8 cellular contexts compared by ENCODE assay signal in the genomic region with DNA sequence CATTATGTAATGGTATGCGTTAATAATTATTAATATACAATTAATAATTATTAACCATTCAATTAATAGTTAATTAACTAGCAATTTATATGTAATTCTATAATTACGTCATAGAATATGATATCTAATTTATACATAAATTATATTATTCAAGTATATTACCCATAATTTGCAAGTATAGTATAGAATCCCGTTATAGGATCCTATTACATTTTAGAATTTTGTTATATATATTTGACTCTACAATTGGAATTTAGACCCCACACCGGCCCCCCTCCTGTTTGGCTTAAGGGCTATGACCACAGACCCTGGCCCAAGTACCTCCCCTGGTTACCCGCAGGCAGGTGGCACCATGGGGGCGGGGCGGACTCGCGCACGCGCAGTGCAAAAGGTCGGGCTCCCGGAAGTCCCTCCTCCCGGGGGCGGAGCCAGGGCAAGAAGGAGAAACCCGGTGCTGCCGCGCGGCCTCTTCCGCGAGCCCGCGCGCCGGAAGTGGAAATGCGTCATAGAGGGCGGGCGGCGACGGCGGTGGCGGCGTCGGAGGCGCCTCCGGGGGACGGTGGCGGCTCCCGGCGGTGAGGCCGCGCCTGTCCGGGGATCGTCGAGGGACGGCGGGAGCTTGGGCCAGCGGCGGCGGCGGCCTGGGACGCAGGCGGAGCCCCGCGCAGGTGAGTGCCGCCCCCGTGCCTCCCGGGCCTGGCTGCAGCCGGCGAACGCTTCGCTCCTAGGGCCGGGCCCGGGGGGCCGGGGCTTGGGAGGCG. TPM values are rescaled to one million over a fixed set of nuclear protein-coding genes. Genes with fewer than 3 reads are reported as not detected.
DNase-seq lines count a peak whose midpoint lies in the region; ATAC-seq, FAIRE-seq and TF ChIP-seq lines count a peak whose summit lies in the region.

A gene with protein sequence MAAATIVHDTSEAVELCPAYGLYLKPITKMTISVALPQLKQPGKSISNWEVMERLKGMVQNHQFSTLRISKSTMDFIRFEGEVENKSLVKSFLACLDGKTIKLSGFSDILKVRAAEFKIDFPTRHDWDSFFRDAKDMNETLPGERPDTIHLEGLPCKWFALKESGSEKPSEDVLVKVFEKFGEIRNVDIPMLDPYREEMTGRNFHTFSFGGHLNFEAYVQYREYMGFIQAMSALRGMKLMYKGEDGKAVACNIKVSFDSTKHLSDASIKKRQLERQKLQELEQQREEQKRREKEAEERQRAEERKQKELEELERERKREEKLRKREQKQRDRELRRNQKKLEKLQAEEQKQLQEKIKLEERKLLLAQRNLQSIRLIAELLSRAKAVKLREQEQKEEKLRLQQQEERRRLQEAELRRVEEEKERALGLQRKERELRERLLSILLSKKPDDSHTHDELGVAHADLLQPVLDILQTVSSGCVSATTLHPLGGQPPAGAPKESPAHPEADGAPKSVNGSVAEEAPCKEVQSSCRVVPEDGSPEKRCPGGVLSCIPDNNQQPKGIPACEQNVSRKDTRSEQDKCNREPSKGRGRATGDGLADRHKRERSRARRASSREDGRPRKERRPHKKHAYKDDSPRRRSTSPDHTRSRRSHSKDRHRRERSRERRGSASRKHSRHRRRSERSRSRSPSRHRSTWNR (plus strand): TSS at position 503 of the 761 bp plus-strand sequence. CDS start 1,859 bp downstream, outside the sequence.

- H4K20me1 ChIP-seq in keratinocyte (ENCODE audit: control insufficient read depth, extremely low read depth, insufficient read depth, low read length), result no peaks in the 10 kb centered on the region

- H3K79me2 ChIP-seq in keratinocyte (ENCODE audit: control insufficient read depth, insufficient read depth, low read length), result peaks cover 45% of the 10 kb centered on the region

- H2AFZ ChIP-seq in keratinocyte (ENCODE audit: control insufficient read depth, low read length), result no peak within 1 kb of the TSS

- H3K4me1 ChIP-seq in keratinocyte (ENCODE audit: control insufficient read depth, extremely low read depth, insufficient read depth, low read length), result peaks cover 3% of the 10 kb centered on the region

- peak; percentile 64 for ATAC-seq in HG03378 (IDR thresholded peaks at IDR 0.05; ENCODE audit: unreplicated experiment)

- peak within 1 kb of the TSS; percentile 88 for H3K4me3 ChIP-seq in AG10803 (ENCODE audit: low read length)
- H3K4me3 ChIP-seq in keratinocyte (ENCODE audit: control insufficient read depth in 2 of 3, extremely low read depth in 1 of 3, insufficient read depth in 2 of 3, low read depth in 1 of 3, low read length in 3 of 3), result peak within 1 kb of the TSS; percentile 68 to 91 (median 83)

- FAIRE-seq in keratinocyte (lab: Jason Lieb, UNC), result no peak

- no peaks in the 10 kb centered on the region for H3K27me3 ChIP-seq in keratinocyte (ENCODE audit: control insufficient read depth, extremely low read depth, insufficient read depth, low read length)

- peak within 1 kb of the TSS; percentile 90 for H3K4me2 ChIP-seq in keratinocyte (ENCODE audit: control insufficient read depth, extremely low read depth, insufficient read depth, low read depth, low read length)

- DNase-seq in AG10803 (ENCODE audit: low read depth) (peak; percentile 92), NCI-H460 (ENCODE audit: extremely low read depth, low read depth) (peak; percentile 98), cerebellar nuclear complex (lab: John Stamatoyannopoulos, UW) (peak; percentile 69 to 83), keratinocyte (ENCODE audit: low read depth, low spot score) (peak; percentile 60)
- DNase-seq in activated CD4-positive, CD25-positive, alpha-beta regulatory T cell treated with anti-CD3 and anti-CD28 coated beads, Interleukin-2, amount 50 U/mL, for 72 hours, result peak; percentile 100
- peak; percentile 97 to 100 (median 99) for DNase-seq in stimulated activated CD4-positive, alpha-beta T cell treated with anti-CD3 and anti-CD28 coated beads, Interleukin-12 subunit alpha, Interleukin-12 subunit beta, amount 100 ng/mL, for 48 hours (ENCODE audit: low read depth in 2 of 3, low spot score in 1 of 3)

- H3K27ac ChIP-seq in keratinocyte (ENCODE audit: control insufficient read depth, insufficient read depth, low read length), result peak within 1 kb of the TSS; percentile 70

- H3K9ac ChIP-seq in keratinocyte (ENCODE audit: control insufficient read depth, extremely low read depth, insufficient read depth, low read length), result peak within 1 kb of the TSS; percentile 91

- H3K9me1 ChIP-seq in keratinocyte (ENCODE audit: control insufficient read depth, extremely low read depth, insufficient read depth, low read length), result no peaks in the 10 kb centered on the region

- no peaks in the 10 kb centered on the region for H3K9me3 ChIP-seq in keratinocyte (ENCODE audit: control insufficient read depth, low read depth, low read length)

- peaks cover 18 to 22% of the 10 kb centered on the region in 2 experiments for H3K36me3 ChIP-seq in keratinocyte (ENCODE audit: control insufficient read depth in 2 of 2, extremely low read depth in 1 of 2, insufficient read depth in 2 of 2, low read length in 2 of 2)

- dilution Hi-C loops in keratinocyte (cut with MboI; ENCODE audit: extremely low pct_ligation_motif_present, low sequenced_read_pairs), result no loop called here

- TF ChIP-seq CTCF in AG10803 (conservative IDR thresholded peaks at IDR 0.05; ENCODE audit: low read length) (no peak), keratinocyte (optimal IDR thresholded peaks at IDR 0.05 in 1 of 3, IDR thresholded peaks at IDR 0.05 in 1 of 3, conservative IDR thresholded peaks at IDR 0.05 in 1 of 3; ENCODE audit: extremely low read depth in 1 of 3, insufficient read depth in 2 of 3, low read length in 3 of 3) (no peak)

- TF ChIP-seq POLR2A in GM19099 (IDR thresholded peaks at IDR 0.05; ENCODE audit: extremely low read depth, insufficient read length, low read depth), result peak; percentile 86

RNA-seq across cellular contexts. Expression of the gene that starts here (rescaled TPM):
- 36.0 and 37.9 TPM in 2 replicates for total RNA-seq in NCI-H460 (2014; rRNA removed; shearing (Covaris generic))
- 195 and 224 TPM in 2 replicates for polyA plus RNA-seq in NCI-H460 (2014; cell fraction: nucleus; rRNA removed)
- 12.8 to 15.1 TPM (median 13.8 TPM) in 3 replicates for polyA plus RNA-seq in keratinocyte
- 10.1 TPM for polyA plus RNA-seq in keratinocyte (2011; ENCODE audit: low read depth)
- 6.9 and 13.2 TPM in 2 replicates for polyA plus RNA-seq in keratinocyte (2011; cell fraction: cytosol; rRNA removed)
- 61.1 and 68.7 TPM in 2 replicates for polyA plus RNA-seq in keratinocyte (2011; cell fraction: nucleus; rRNA removed)
- 16.5 and 21.8 TPM in 2 replicates for polyA plus RNA-seq in keratinocyte (2012; ENCODE audit: low replicate concordance)
- polyA minus RNA-seq in keratinocyte, result 3.5 to 14.5 TPM (median 3.7 TPM) in 3 replicates
- polyA minus RNA-seq in keratinocyte (2011; cell fraction: cytosol; rRNA and poly(A)+ RNA removed), result 8.1 TPM
- 12.1 and 12.2 TPM in 2 replicates for polyA minus RNA-seq in keratinocyte (2011; cell fraction: nucleus; rRNA and poly(A)+ RNA removed)

Comparison
In these comparisons a context has a peak if more than half of its experiments do, and no peak if none do; other contexts are left out.
1. Peak in every context shown above with its lines: DNase-seq, ATAC-seq, H3K4me3 ChIP-seq and H3K27ac ChIP-seq.